18 cellular contexts compared by ENCODE assay signal in the genomic region with DNA sequence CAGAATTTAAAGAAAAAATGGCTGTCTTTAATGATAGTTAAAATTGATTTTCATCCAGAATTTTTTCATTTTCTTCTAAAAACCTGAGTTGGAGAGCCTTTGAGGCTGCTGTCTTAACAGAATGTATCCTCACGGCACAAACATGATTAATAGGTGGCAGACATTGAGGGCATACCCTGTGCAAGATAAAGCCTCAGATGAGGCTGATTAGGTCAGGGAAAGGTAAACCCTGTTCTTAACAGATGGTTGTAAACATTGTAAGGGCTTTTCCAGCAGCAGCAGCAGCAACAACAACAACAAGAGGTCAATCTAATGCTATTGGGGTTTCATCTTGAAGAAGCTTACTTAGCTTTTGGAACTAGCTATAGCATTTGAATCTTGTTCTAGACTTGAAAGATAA. TPM values are rescaled to one million over a fixed set of nuclear protein-coding genes. Genes with fewer than 3 reads are reported as not detected.
DNase-seq lines count a peak whose midpoint lies in the region; ATAC-seq and TF ChIP-seq lines count a peak whose summit lies in the region.
"Had no signal": no experiment of that assay in that cellular context is flagged by ENCODE, and none has a peak within 500 bp of the region (broad histone marks: within the 10 kb centered on the region; RNA-seq: fewer than 3 reads in every experiment).

No MANE protein-coding gene starts in this region.

- no peaks in the 10 kb centered on the region for H3K9me3 ChIP-seq in body of pancreas

- H3K27ac Mint-ChIP-seq in activated CD4-positive, alpha-beta T cell treated with anti-CD3 and anti-CD28 coated beads, Interleukin-2, amount 10 ng/mL, durations not matched to agents 24 days and 14 days = no peak overlapping the region
- H3K27ac Mint-ChIP-seq in activated CD4-positive, alpha-beta T cell treated with anti-CD3 and anti-CD28 coated beads for 36 hours = no peak overlapping the region
- peak overlapping the region; percentile 72 for H3K27ac Mint-ChIP-seq in memory B cell
- H3K27ac Mint-ChIP-seq in stimulated activated memory B cell treated with anti-CD40 and anti-IgM and Interleukin-4, amounts not matched to agents 10 μg/mL and 1 μg/mL and 100 μg/mL, for 72 hours = peak overlapping the region; percentile 48
- H3K27ac Mint-ChIP-seq in activated CD8-positive, alpha-beta T cell treated with anti-CD3 and anti-CD28 coated beads for 36 hours = no peak overlapping the region

- peaks cover 64% of the 10 kb centered on the region for H3K36me3 Mint-ChIP-seq in activated CD4-positive, alpha-beta T cell treated with anti-CD3 and anti-CD28 coated beads, Interleukin-2, amount 10 ng/mL, durations not matched to agents 24 days and 14 days (ENCODE audit: low read depth)
- peaks cover 59% of the 10 kb centered on the region for H3K36me3 Mint-ChIP-seq in activated CD4-positive, alpha-beta T cell treated with anti-CD3 and anti-CD28 coated beads for 36 hours (ENCODE audit: low read depth)
- peaks cover 10% of the 10 kb centered on the region for H3K36me3 Mint-ChIP-seq in memory B cell
- peaks cover 17% of the 10 kb centered on the region for H3K36me3 Mint-ChIP-seq in stimulated activated memory B cell treated with anti-CD40 and anti-IgM and Interleukin-4, amounts not matched to agents 10 μg/mL and 1 μg/mL and 100 μg/mL, for 72 hours
- peaks cover 78% of the 10 kb centered on the region for H3K36me3 Mint-ChIP-seq in activated CD8-positive, alpha-beta T cell treated with anti-CD3 and anti-CD28 coated beads for 36 hours (ENCODE audit: low read depth)

- H3K4me3 ChIP-seq in body of pancreas = no peak overlapping the region
- H3K4me3 ChIP-seq: K562 had no signal

- peaks cover 42% of the 10 kb centered on the region for H3K4me1 Mint-ChIP-seq in activated CD4-positive, alpha-beta T cell treated with anti-CD3 and anti-CD28 coated beads, Interleukin-2, amount 10 ng/mL, durations not matched to agents 24 days and 14 days
- peaks cover 77% of the 10 kb centered on the region for H3K4me1 Mint-ChIP-seq in activated CD4-positive, alpha-beta T cell treated with anti-CD3 and anti-CD28 coated beads for 36 hours
- H3K4me1 Mint-ChIP-seq in memory B cell = peaks cover 30% of the 10 kb centered on the region
- H3K4me1 Mint-ChIP-seq in stimulated activated memory B cell treated with anti-CD40 and anti-IgM and Interleukin-4, amounts not matched to agents 10 μg/mL and 1 μg/mL and 100 μg/mL, for 72 hours = peaks cover 60% of the 10 kb centered on the region
- H3K4me1 Mint-ChIP-seq in activated CD8-positive, alpha-beta T cell treated with anti-CD3 and anti-CD28 coated beads for 36 hours (ENCODE audit: low read depth) = peaks cover 79% of the 10 kb centered on the region

- CTCF ChIA-PET in activated CD4-positive, alpha-beta T cell treated with anti-CD3 and anti-CD28 coated beads for 36 hours (lab: Charles Lee) = no interaction called here
- CTCF ChIA-PET in activated CD8-positive, alpha-beta T cell treated with anti-CD3 and anti-CD28 coated beads for 36 hours (lab: Charles Lee) = no interaction called here

- H3K4me1 ChIP-seq in body of pancreas = no peaks in the 10 kb centered on the region

- H3K4me3 Mint-ChIP-seq in activated CD4-positive, alpha-beta T cell treated with anti-CD3 and anti-CD28 coated beads, Interleukin-2, amount 10 ng/mL, durations not matched to agents 24 days and 14 days = no peak overlapping the region
- H3K4me3 Mint-ChIP-seq in activated CD4-positive, alpha-beta T cell treated with anti-CD3 and anti-CD28 coated beads for 36 hours = no peak overlapping the region
- H3K4me3 Mint-ChIP-seq in memory B cell = no peak overlapping the region
- H3K4me3 Mint-ChIP-seq in stimulated activated memory B cell treated with anti-CD40 and anti-IgM and Interleukin-4, amounts not matched to agents 10 μg/mL and 1 μg/mL and 100 μg/mL, for 72 hours = no peak overlapping the region
- no peak overlapping the region for H3K4me3 Mint-ChIP-seq in activated CD8-positive, alpha-beta T cell treated with anti-CD3 and anti-CD28 coated beads for 36 hours

- no peaks in the 10 kb centered on the region for H3K27me3 ChIP-seq in body of pancreas

- TF ChIP-seq CTCF in activated CD8-positive, alpha-beta T cell treated with anti-CD3 and anti-CD28 coated beads for 36 hours (IDR thresholded peaks at IDR 0.05) = no peak
- TF ChIP-seq CTCF in body of pancreas (IDR thresholded peaks at IDR 0.05) = no peak

- no peak overlapping the region for H3K27ac ChIP-seq in body of pancreas
- H3K27ac ChIP-seq: HL-60 had no signal

- DNase-seq in activated CD4-positive, alpha-beta T cell treated with anti-CD3 and anti-CD28 coated beads, Interleukin-2, amount 10 ng/mL, durations not matched to agents 24 days and 14 days = peak; percentile 32
- DNase-seq in activated CD4-positive, alpha-beta T cell treated with anti-CD3 and anti-CD28 coated beads for 36 hours = no peak
- DNase-seq in NCI-H82 treated with DMSO at 0.1 percent for 48 hours (lab: John Stamatoyannopoulos, UW; ENCODE audit: unreplicated experiment) (peak; percentile 56), memory B cell (ENCODE audit: low spot score in 2 of 2) (no peak), body of pancreas (no peak), pons (ENCODE audit: low spot score) (no peak)
- DNase-seq in activated CD8-positive, alpha-beta T cell treated with anti-CD3 and anti-CD28 coated beads for 36 hours = no peak
- DNase-seq: 8988T, C1 segment of cervical spinal cord, DND-41, GDM1, GOT3, NCI-H1048, NCI-H2227 treated with DMSO at 0.1 percent for 48 hours, NCI-H526 had no signal

- POLR2A ChIA-PET in activated CD4-positive, alpha-beta T cell treated with anti-CD3 and anti-CD28 coated beads for 36 hours (lab: Charles Lee) = no interaction called here
- POLR2A ChIA-PET in activated CD8-positive, alpha-beta T cell treated with anti-CD3 and anti-CD28 coated beads for 36 hours (lab: Charles Lee) = interaction anchor here (0.7 kb wide), 1 partner anchor 10 kb away, joined by 3 read pairs; no protein-coding TSS in a partner anchor

- peaks cover 9% of the 10 kb centered on the region for H3K9me3 Mint-ChIP-seq in activated CD4-positive, alpha-beta T cell treated with anti-CD3 and anti-CD28 coated beads, Interleukin-2, amount 10 ng/mL, durations not matched to agents 24 days and 14 days
- H3K9me3 Mint-ChIP-seq in activated CD4-positive, alpha-beta T cell treated with anti-CD3 and anti-CD28 coated beads for 36 hours (ENCODE audit: low read depth) = peaks cover 6% of the 10 kb centered on the region
- no peaks in the 10 kb centered on the region for H3K9me3 Mint-ChIP-seq in memory B cell
- H3K9me3 Mint-ChIP-seq in stimulated activated memory B cell treated with anti-CD40 and anti-IgM and Interleukin-4, amounts not matched to agents 10 μg/mL and 1 μg/mL and 100 μg/mL, for 72 hours = no peaks in the 10 kb centered on the region
- H3K9me3 Mint-ChIP-seq in activated CD8-positive, alpha-beta T cell treated with anti-CD3 and anti-CD28 coated beads for 36 hours = peaks cover 8% of the 10 kb centered on the region

- intact Hi-C loops in activated CD4-positive, alpha-beta T cell treated with anti-CD3 and anti-CD28 coated beads, Interleukin-2, amount 10 ng/mL, durations not matched to agents 24 days and 14 days (cut with micrococcal nuclease) = no loop called here
- intact Hi-C loops in activated CD4-positive, alpha-beta T cell treated with anti-CD3 and anti-CD28 coated beads for 36 hours (cut with DNase I, micrococcal nuclease) = no loop called here
- intact Hi-C loops in activated CD8-positive, alpha-beta T cell treated with anti-CD3 and anti-CD28 coated beads for 36 hours (cut with micrococcal nuclease) = no loop called here
- intact Hi-C loops in body of pancreas (cut with DNase I) = no loop called here

- WGBS in body of pancreas, 2 donors = 28 to 49% methylated on average over 1 of the region's 1 CpG

- no peaks in the 10 kb centered on the region for H3K27me3 Mint-ChIP-seq in activated CD4-positive, alpha-beta T cell treated with anti-CD3 and anti-CD28 coated beads, Interleukin-2, amount 10 ng/mL, durations not matched to agents 24 days and 14 days
- no peaks in the 10 kb centered on the region for H3K27me3 Mint-ChIP-seq in activated CD4-positive, alpha-beta T cell treated with anti-CD3 and anti-CD28 coated beads for 36 hours
- no peaks in the 10 kb centered on the region for H3K27me3 Mint-ChIP-seq in memory B cell
- H3K27me3 Mint-ChIP-seq in stimulated activated memory B cell treated with anti-CD40 and anti-IgM and Interleukin-4, amounts not matched to agents 10 μg/mL and 1 μg/mL and 100 μg/mL, for 72 hours = no peaks in the 10 kb centered on the region
- no peaks in the 10 kb centered on the region for H3K27me3 Mint-ChIP-seq in activated CD8-positive, alpha-beta T cell treated with anti-CD3 and anti-CD28 coated beads for 36 hours

- TF ChIP-seq POLR2A in body of pancreas (IDR thresholded peaks at IDR 0.05) = no peak

- no peaks in the 10 kb centered on the region for H3K36me3 ChIP-seq in body of pancreas (replicated peaks in 1 of 2; ENCODE audit: insufficient read depth in 1 of 2, low read depth in 2 of 2)

- no peak for ATAC-seq in activated CD4-positive, alpha-beta T cell treated with anti-CD3 and anti-CD28 coated beads for 36 hours
- ATAC-seq in memory B cell (ENCODE audit: low read depth) (no peak), body of pancreas (no peak)
- no peak for ATAC-seq in stimulated activated memory B cell treated with anti-CD40 and anti-IgM and Interleukin-4, amounts not matched to agents 10 μg/mL and 1 μg/mL and 100 μg/mL, for 72 hours
- ATAC-seq in activated CD8-positive, alpha-beta T cell treated with anti-CD3 and anti-CD28 coated beads for 36 hours = no peak
- ATAC-seq: K562 had no signal

RNA-seq across cellular contexts. Expression of a gene that starts 17.4 kb away (rescaled TPM):
- total RNA-seq in activated CD4-positive, alpha-beta T cell treated with anti-CD3 and anti-CD28 coated beads, Interleukin-2, amount 10 ng/mL, durations not matched to agents 24 days and 14 days = 104 and 105 TPM in 2 replicates
- 100 to 1,000 TPM; 133 to 136 TPM for total RNA-seq in activated CD4-positive, alpha-beta T cell treated with anti-CD3 and anti-CD28 coated beads for 36 hours
- total RNA-seq in activated CD8-positive, alpha-beta T cell treated with anti-CD3 and anti-CD28 coated beads for 36 hours = 100 to 1,000 TPM; 174 to 184 TPM
- 1 to 10 TPM; 6.2 to 6.6 TPM for total RNA-seq in body of pancreas

Comparison
In these comparisons a context has a peak if more than half of its experiments do, and no peak if none do; other contexts are left out.
1. DNase-seq: peak in activated CD4-positive, alpha-beta T cell treated with anti-CD3 and anti-CD28 coated beads, Interleukin-2, amount 10 ng/mL, durations not matched to agents 24 days and 14 days (single experiment) and NCI-H82 treated with DMSO at 0.1 percent for 48 hours (single experiment); none in activated CD4-positive, alpha-beta T cell treated with anti-CD3 and anti-CD28 coated beads for 36 hours (single experiment), memory B cell (0 of 2), activated CD8-positive, alpha-beta T cell treated with anti-CD3 and anti-CD28 coated beads for 36 hours (single experiment), body of pancreas (0 of 4) and pons (single experiment).
2. H3K27ac Mint-ChIP-seq: peak in memory B cell (single experiment) and stimulated activated memory B cell treated with anti-CD40 and anti-IgM and Interleukin-4, amounts not matched to agents 10 μg/mL and 1 μg/mL and 100 μg/mL, for 72 hours (single experiment); none in activated CD4-positive, alpha-beta T cell treated with anti-CD3 and anti-CD28 coated beads, Interleukin-2, amount 10 ng/mL, durations not matched to agents 24 days and 14 days (single experiment), activated CD4-positive, alpha-beta T cell treated with anti-CD3 and anti-CD28 coated beads for 36 hours (single experiment) and activated CD8-positive, alpha-beta T cell treated with anti-CD3 and anti-CD28 coated beads for 36 hours (single experiment).
3. RNA of a gene that starts 17.4 kb away (total RNA-seq): 174 to 184 TPM in activated CD8-positive, alpha-beta T cell treated with anti-CD3 and anti-CD28 coated beads for 36 hours, 133 to 136 TPM in activated CD4-positive, alpha-beta T cell treated with anti-CD3 and anti-CD28 coated beads for 36 hours and 104 to 105 TPM in activated CD4-positive, alpha-beta T cell treated with anti-CD3 and anti-CD28 coated beads, Interleukin-2, amount 10 ng/mL, durations not matched to agents 24 days and 14 days; 6.2 to 6.6 TPM in body of pancreas; every median in the first group is over 10 times any median in the second.